8 cellular contexts compared by ENCODE assay signal in the genomic region with DNA sequence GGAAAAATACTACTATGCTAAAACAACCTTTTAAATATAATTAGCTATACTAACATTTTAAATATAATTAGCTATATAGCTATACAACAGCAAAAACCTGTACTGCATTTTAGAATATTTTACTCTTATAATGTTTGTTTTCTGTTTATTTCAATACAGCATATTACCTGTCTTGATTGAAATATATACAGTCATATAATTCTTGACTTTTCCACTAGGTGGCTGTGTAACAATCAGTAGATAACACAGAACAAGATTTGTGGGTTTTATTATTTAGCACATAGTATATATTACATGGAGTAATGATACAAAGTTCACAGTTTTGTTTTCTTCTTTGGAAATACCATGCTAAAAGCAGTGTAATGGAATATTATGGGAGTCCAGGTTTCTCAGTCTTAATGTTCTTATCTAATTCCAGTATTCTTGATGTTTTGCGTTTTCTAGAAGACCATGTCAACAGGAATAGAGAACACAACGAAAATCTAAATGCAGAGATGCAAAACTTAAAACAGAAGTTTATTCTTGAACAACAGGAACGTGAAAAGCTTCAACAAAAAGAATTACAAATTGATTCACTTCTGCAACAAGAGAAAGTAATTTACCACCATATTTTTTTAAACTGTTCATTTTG. TPM values are rescaled to one million over a fixed set of nuclear protein-coding genes. Genes with fewer than 3 reads are reported as not detected.
DNase-seq lines count a peak whose midpoint lies in the region; ATAC-seq lines count a peak whose summit lies in the region.

No MANE protein-coding gene starts in this region.

- H3K36me3 Mint-ChIP-seq in central memory CD8-positive, alpha-beta T cell (ENCODE audit: insufficient read depth) = peaks cover 4% of the 10 kb centered on the region
- peaks cover 47% of the 10 kb centered on the region for H3K36me3 Mint-ChIP-seq in activated CD4-positive, alpha-beta T cell treated with anti-CD3 and anti-CD28 coated beads, Interleukin-2, amount 10 ng/mL, durations not matched to agents 24 days and 14 days (ENCODE audit: low read depth)

- ATAC-seq in GM18868 (IDR thresholded peaks at IDR 0.05; ENCODE audit: unreplicated experiment) = peak; percentile 96
- peak; percentile 94 for ATAC-seq in HG03354 (IDR thresholded peaks at IDR 0.05; ENCODE audit: poor library complexity, severe bottlenecking, unreplicated experiment)
- ATAC-seq in central memory CD8-positive, alpha-beta T cell (replicated peaks; ENCODE audit: extremely low read depth, poor library complexity, severe bottlenecking) = peak; percentile 70

- intact Hi-C loops in activated CD4-positive, alpha-beta T cell treated with anti-CD3 and anti-CD28 coated beads, Interleukin-2, amount 10 ng/mL, durations not matched to agents 24 days and 14 days (cut with micrococcal nuclease) = no loop called here

- no peak for DNase-seq in central memory CD8-positive, alpha-beta T cell (ENCODE audit: low spot score in 2 of 2)
- DNase-seq in pons (ENCODE audit: low spot score) = peak; percentile 28
- no peak for DNase-seq in activated gamma-delta T cell treated with Interleukin-2 at 50 U/mL for 16 hours
- DNase-seq in NCI-H1105 (lab: John Stamatoyannopoulos, UW) = no peak
- no peak for DNase-seq in SKM-1 treated with dmso at 0.1 percent for 144 hours (lab: John Stamatoyannopoulos, UW; ENCODE audit: unreplicated experiment)
- DNase-seq in activated CD4-positive, alpha-beta T cell treated with anti-CD3 and anti-CD28 coated beads, Interleukin-2, amount 10 ng/mL, durations not matched to agents 24 days and 14 days = no peak

- H3K4me3 Mint-ChIP-seq in central memory CD8-positive, alpha-beta T cell = no peak overlapping the region
- H3K4me3 Mint-ChIP-seq in activated CD4-positive, alpha-beta T cell treated with anti-CD3 and anti-CD28 coated beads, Interleukin-2, amount 10 ng/mL, durations not matched to agents 24 days and 14 days = no peak overlapping the region

- H3K4me1 Mint-ChIP-seq in central memory CD8-positive, alpha-beta T cell = no peaks in the 10 kb centered on the region
- H3K4me1 Mint-ChIP-seq in activated CD4-positive, alpha-beta T cell treated with anti-CD3 and anti-CD28 coated beads, Interleukin-2, amount 10 ng/mL, durations not matched to agents 24 days and 14 days = peaks cover 10% of the 10 kb centered on the region

- H3K27me3 Mint-ChIP-seq in central memory CD8-positive, alpha-beta T cell = no peaks in the 10 kb centered on the region
- H3K27me3 Mint-ChIP-seq in activated CD4-positive, alpha-beta T cell treated with anti-CD3 and anti-CD28 coated beads, Interleukin-2, amount 10 ng/mL, durations not matched to agents 24 days and 14 days = no peaks in the 10 kb centered on the region

- H3K27ac Mint-ChIP-seq in central memory CD8-positive, alpha-beta T cell (ENCODE audit: low read depth) = no peak overlapping the region
- no peak overlapping the region for H3K27ac Mint-ChIP-seq in activated CD4-positive, alpha-beta T cell treated with anti-CD3 and anti-CD28 coated beads, Interleukin-2, amount 10 ng/mL, durations not matched to agents 24 days and 14 days

- no peaks in the 10 kb centered on the region for H3K9me3 Mint-ChIP-seq in central memory CD8-positive, alpha-beta T cell
- no peaks in the 10 kb centered on the region for H3K9me3 Mint-ChIP-seq in activated CD4-positive, alpha-beta T cell treated with anti-CD3 and anti-CD28 coated beads, Interleukin-2, amount 10 ng/mL, durations not matched to agents 24 days and 14 days

RNA-seq across cellular contexts. Expression of a gene that starts 13.3 kb away (rescaled TPM):
- total RNA-seq in activated CD4-positive, alpha-beta T cell treated with anti-CD3 and anti-CD28 coated beads, Interleukin-2, amount 10 ng/mL, durations not matched to agents 24 days and 14 days = 29.1 and 30.8 TPM in 2 replicates

RNA-seq across cellular contexts. Expression of a gene that starts 13.8 kb away (rescaled TPM):
- total RNA-seq in activated CD4-positive, alpha-beta T cell treated with anti-CD3 and anti-CD28 coated beads, Interleukin-2, amount 10 ng/mL, durations not matched to agents 24 days and 14 days = 44.5 and 50.3 TPM in 2 replicates

RNA-seq across cellular contexts. Expression of a gene that starts 31.7 kb away (rescaled TPM):
- 104 and 105 TPM in 2 replicates for total RNA-seq in activated CD4-positive, alpha-beta T cell treated with anti-CD3 and anti-CD28 coated beads, Interleukin-2, amount 10 ng/mL, durations not matched to agents 24 days and 14 days

RNA-seq across cellular contexts. Expression of a gene that starts 36.3 kb away (rescaled TPM):
- total RNA-seq in activated CD4-positive, alpha-beta T cell treated with anti-CD3 and anti-CD28 coated beads, Interleukin-2, amount 10 ng/mL, durations not matched to agents 24 days and 14 days = 72.5 and 75.1 TPM in 2 replicates
